ENCODE assay signal across 17 cellular contexts in genomic region chr21:45421846-45422775, GRCh38. TPM values are rescaled to one million over a fixed set of nuclear protein-coding genes. Genes with fewer than 3 reads are reported as not detected.
A peak's percentile ranks its signal among the peaks of the same experiment; 100 is the strongest.
DNase-seq lines count a peak whose midpoint lies in the region; ATAC-seq, FAIRE-seq and TF ChIP-seq lines count a peak whose summit lies in the region.
"Had no signal": no experiment of that assay in that cellular context is flagged by ENCODE, and none has a peak within 500 bp of the region (broad histone marks: within the 10 kb centered on the region; RNA-seq: fewer than 3 reads in every experiment).

No MANE protein-coding gene starts in this region.

- peaks cover 13% of the 10 kb centered on the region for H3K4me1 Mint-ChIP-seq in Caco-2 (ENCODE audit: low read depth, unreplicated experiment)

- H3K9me3 ChIP-seq in Caco-2 (no peaks in the 10 kb centered on the region), adrenal gland (replicated peaks in 1 of 3) (no peaks in the 10 kb centered on the region), right atrium auricular region (no peaks in the 10 kb centered on the region), pancreas (no peaks in the 10 kb centered on the region), uterus (no peaks in the 10 kb centered on the region)
- H3K9me3 ChIP-seq: gastrocnemius medialis, testis had no signal

- H3K36me3 ChIP-seq in Caco-2 (ENCODE audit: control insufficient read depth, insufficient read depth, low read length) (no peaks in the 10 kb centered on the region), adrenal gland (replicated peaks in 1 of 2) (no peaks in the 10 kb centered on the region), right atrium auricular region (no peaks in the 10 kb centered on the region), pancreas (no peaks in the 10 kb centered on the region), uterus (no peaks in the 10 kb centered on the region)
- H3K36me3 ChIP-seq: gastrocnemius medialis had no signal

- 87 to 97% (median 91%) methylated on average over 17 to 28 of the region's 28 CpGs for WGBS in adrenal gland, 4 donors
- whole genome bisulfite sequencing in pancreas, 2 donors = 67% methylated on average over 27 to 28 of the region's 28 CpGs

- H3K27me3 ChIP-seq in Caco-2 (replicated peaks; ENCODE audit: control insufficient read depth, insufficient read depth, low read length) (no peaks in the 10 kb centered on the region), adrenal gland (no peaks in the 10 kb centered on the region), right atrium auricular region (no peaks in the 10 kb centered on the region), pancreas (no peaks in the 10 kb centered on the region), uterus (no peaks in the 10 kb centered on the region)
- H3K27me3 ChIP-seq: testis had no signal

- no peak for FAIRE-seq in pancreas (lab: Jason Lieb, UNC)
- FAIRE-seq: endothelial cell of umbilical vein had no signal

- peaks cover 36% of the 10 kb centered on the region for H3K4me1 ChIP-seq in Caco-2
- H3K4me1 ChIP-seq in adrenal gland (replicated peaks in 1 of 2) = peaks cover 22 to 28% of the 10 kb centered on the region in 2 donors
- H3K4me1 ChIP-seq in right atrium auricular region = peaks cover 0 to 71% of the 10 kb centered on the region in 2 donors
- H3K4me1 ChIP-seq in pancreas = peaks cover 0 to 4% (median 0%) of the 10 kb centered on the region in 3 donors
- peaks cover 0 to 2% of the 10 kb centered on the region in 2 donors for H3K4me1 ChIP-seq in uterus
- H3K4me1 ChIP-seq: gastrocnemius medialis had no signal

- H3K4me3 ChIP-seq in Caco-2 (ENCODE audit: low read depth, low read length) (no peak overlapping the region), adrenal gland (no peak overlapping the region), right atrium auricular region (no peak overlapping the region), pancreas (no peak overlapping the region), uterus (no peak overlapping the region)
- H3K4me3 ChIP-seq: gastrocnemius medialis, testis had no signal

- POLR2A ChIA-PET in Caco-2 (lab: Charles Lee) = no interaction called here

- TF ChIP-seq POLR2A in adrenal gland (IDR thresholded peaks at IDR 0.05) (no peak), uterus (IDR thresholded peaks at IDR 0.05) (no peak)

- DNase-seq in Caco-2 = no peak
- peak in 3 of 7 donors; percentile 12 to 25 (median 22) for DNase-seq in adrenal gland
- DNase-seq in right atrium auricular region (ENCODE audit: low spot score) = no peak
- DNase-seq in pancreas = peak in 3 of 6 donors; percentile 27 to 49 (median 42)
- no peak for DNase-seq in uterus
- DNase-seq in Kasumi-1 (lab: John Stamatoyannopoulos, UW) = no peak
- DNase-seq: activated CD4-positive, alpha-beta T cell treated with anti-CD3 and anti-CD28 coated beads for 4 hours; activated T-cell treated with anti-CD3 and anti-CD28 coated beads, Interleukin-2, amount 50 U/mL, for 24 hours; gastrocnemius medialis; MV-4-11; NCI-H2107; testis had no signal

- no peaks in the 10 kb centered on the region for H3K27me3 Mint-ChIP-seq in Caco-2 (ENCODE audit: insufficient read depth, unreplicated experiment)
- H3K27me3 Mint-ChIP-seq: activated T-cell treated with anti-CD3 and anti-CD28 coated beads, Interleukin-2, amount 50 U/mL, for 24 hours had no signal

- peak overlapping the region; percentile 13 for H3K27ac Mint-ChIP-seq in Caco-2 (ENCODE audit: unreplicated experiment)
- H3K27ac Mint-ChIP-seq: activated naive CD4-positive, alpha-beta T cell treated with anti-CD3 and anti-CD28 coated beads, Interleukin-2, amount 50 U/mL, for 72 hours; activated T-cell treated with anti-CD3 and anti-CD28 coated beads, Interleukin-2, amount 50 U/mL, for 24 hours; T-helper 1 cell treated with Interleukin-12 subunit alpha and Interleukin-12 subunit beta and Interleukin-4 antibody, amounts not matched to agents 30 μg/mL and 1 μg/mL, for 36 hours had no signal

- ATAC-seq in pancreas (peak in 1 of 4 donors; percentile 4), GM19455 (IDR thresholded peaks at IDR 0.05; ENCODE audit: unreplicated experiment) (no peak), GM21528 (IDR thresholded peaks at IDR 0.05; ENCODE audit: low FRiP score, unreplicated experiment) (no peak)
- ATAC-seq: activated naive CD4-positive, alpha-beta T cell treated with anti-CD3 and anti-CD28 coated beads, Interleukin-2, amount 50 U/mL, for 72 hours; gastrocnemius medialis had no signal

- peak overlapping the region in 3 of 5 donors; percentile 57 to 91 (median 86) for H3K27ac ChIP-seq in adrenal gland
- peak overlapping the region; percentile 66 to 75 for H3K27ac ChIP-seq in right atrium auricular region
- H3K27ac ChIP-seq in pancreas = peak overlapping the region; percentile 60 to 74 (median 66)
- H3K27ac ChIP-seq in uterus = no peak overlapping the region
- H3K27ac ChIP-seq: gastrocnemius medialis, testis had no signal

- no TSS peak for BruUV-seq in Caco-2 (replicated peaks; lab: Mats Ljungman, UMichigan)

- TF ChIP-seq CTCF in Caco-2 (IDR thresholded peaks at IDR 0.05; ENCODE audit: insufficient read depth in 1 of 2, low read depth in 1 of 2, low read length in 1 of 2, severe bottlenecking in 1 of 2, unreplicated experiment in 1 of 2) (no peak), adrenal gland (IDR thresholded peaks at IDR 0.05) (no peak), right atrium auricular region (IDR thresholded peaks at IDR 0.05) (no peak), pancreas (IDR thresholded peaks at IDR 0.05) (no peak), uterus (IDR thresholded peaks at IDR 0.05) (no peak)

- H3K4me3 Mint-ChIP-seq in Caco-2 (ENCODE audit: unreplicated experiment) = no peak overlapping the region
- H3K4me3 Mint-ChIP-seq: activated T-cell treated with anti-CD3 and anti-CD28 coated beads, Interleukin-2, amount 50 U/mL, for 24 hours; T-helper 1 cell treated with Interleukin-12 subunit alpha and Interleukin-12 subunit beta and Interleukin-4 antibody, amounts not matched to agents 30 μg/mL and 1 μg/mL, for 36 hours had no signal

- H3K36me3 Mint-ChIP-seq in Caco-2 (ENCODE audit: insufficient read depth, unreplicated experiment) = peaks cover 49% of the 10 kb centered on the region
- H3K36me3 Mint-ChIP-seq: activated naive CD4-positive, alpha-beta T cell treated with anti-CD3 and anti-CD28 coated beads, Interleukin-2, amount 50 U/mL, for 72 hours had no signal

- CTCF ChIA-PET in Caco-2 (lab: Charles Lee) = interaction anchor here (0.7 kb wide), 1 partner anchor 82 kb away, joined by 3 read pairs; no protein-coding TSS in a partner anchor

- intact Hi-C loops in Caco-2 (cut with micrococcal nuclease; ENCODE audit: unreplicated experiment) (no loop called here), adrenal gland (cut with DNase I) (no loop called here), pancreas (cut with DNase I) (no loop called here), uterus (cut with DNase I; ENCODE audit: low total_unique reads) (no loop called here)

- H3K9me3 Mint-ChIP-seq in Caco-2 (ENCODE audit: unreplicated experiment) = no peaks in the 10 kb centered on the region
- H3K9me3 Mint-ChIP-seq: activated naive CD4-positive, alpha-beta T cell treated with anti-CD3 and anti-CD28 coated beads, Interleukin-2, amount 50 U/mL, for 72 hours; activated T-cell treated with anti-CD3 and anti-CD28 coated beads, Interleukin-2, amount 50 U/mL, for 24 hours; T-helper 1 cell treated with Interleukin-12 subunit alpha and Interleukin-12 subunit beta and Interleukin-4 antibody, amounts not matched to agents 30 μg/mL and 1 μg/mL, for 36 hours had no signal

RNA-seq across cellular contexts. Expression of gene COL18A1, which starts 17.1 kb away (rescaled TPM):
- total RNA-seq in Caco-2 (2022) = 160 and 170 TPM in 2 replicates
- total RNA-seq in adrenal gland = 100 to 1,000 TPM in 7 of 8 donors, 10 to 100 TPM in 1; 92.9 to 244 (median 141) TPM
- polyA plus RNA-seq in adrenal gland = 100 to 1,000 TPM in 2 of 3 donors, 10 to 100 TPM in 1; 10.9 to 201 (median 163) TPM
- total RNA-seq in right atrium auricular region = 100 to 1,000 TPM; 117 to 134 TPM
- total RNA-seq in pancreas = 10 to 100 TPM; 38.7 to 93.0 (median 62.4) TPM
- 100 to 1,000 TPM; 285 to 301 TPM for polyA plus RNA-seq in pancreas
- total RNA-seq in uterus = 100 to 1,000 TPM in 3 of 4 donors, 10 to 100 TPM in 1; 73.0 to 223 (median 152) TPM

Comparison
In these comparisons a context has a peak if more than half of its experiments do, and no peak if none do; other contexts are left out.
1. H3K27ac ChIP-seq: peak in adrenal gland (3 of 5), right atrium auricular region (2 of 2) and pancreas (4 of 4); none in uterus (0 of 2).